In the genomic region with DNA sequence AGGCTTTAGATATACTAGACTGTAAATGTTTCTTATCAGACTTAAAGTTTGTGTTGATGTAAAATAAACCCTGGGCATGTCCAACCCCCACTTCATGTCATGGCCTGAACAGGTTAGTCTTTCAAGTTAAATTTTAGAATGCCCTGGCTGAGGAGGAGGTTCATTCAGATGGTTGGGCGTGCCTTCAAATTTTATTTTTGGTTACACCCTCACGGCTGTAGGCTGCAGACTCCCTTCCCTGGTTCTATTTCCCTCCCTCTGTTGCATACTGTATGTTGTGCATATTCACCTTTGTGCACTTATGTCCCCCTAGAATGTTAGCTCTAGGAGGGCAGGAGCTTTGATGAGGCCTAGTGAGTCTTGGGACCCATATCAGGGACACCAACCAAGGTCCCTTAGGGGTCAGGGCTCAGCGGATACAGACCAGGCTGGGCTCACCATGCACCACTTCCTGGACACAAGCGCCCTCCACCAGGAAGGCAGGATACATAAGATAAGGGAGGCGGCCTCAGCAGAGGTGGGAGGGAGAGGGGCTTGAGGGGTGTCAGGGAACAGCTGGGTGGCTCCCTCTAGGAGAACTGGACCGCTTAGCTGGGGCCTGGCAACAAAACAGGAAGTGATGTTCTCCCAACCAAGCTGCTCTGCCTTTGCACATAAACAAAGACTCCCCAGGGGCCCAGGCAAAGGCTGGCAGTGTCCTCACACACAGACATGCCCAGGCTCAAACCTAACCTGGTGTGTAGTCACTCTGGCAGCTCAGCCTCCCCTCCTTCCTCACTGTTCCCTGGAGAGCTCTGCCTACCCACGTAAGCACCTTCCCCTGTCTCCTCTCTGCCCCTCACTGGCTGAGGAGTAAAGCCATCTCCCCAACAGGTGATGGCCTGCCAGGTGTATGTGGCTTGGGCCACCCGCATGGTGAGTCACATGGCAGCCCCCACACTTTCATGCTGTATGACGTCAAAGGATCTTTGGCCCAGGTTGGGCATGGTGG, we compare ENCODE assay signal across 10 cellular contexts. TPM values are rescaled to one million over a fixed set of nuclear protein-coding genes. Genes with fewer than 3 reads are reported as not detected.
DNase-seq lines count a peak whose midpoint lies in the region; ATAC-seq, FAIRE-seq and TF ChIP-seq lines count a peak whose summit lies in the region.
"Had no signal": no experiment of that assay in that cellular context is flagged by ENCODE, and none has a peak within 500 bp of the region (broad histone marks: within the 10 kb centered on the region; RNA-seq: fewer than 3 reads in every experiment).

No MANE protein-coding gene starts in this region.

- TF ChIP-seq EP300 in K562 (IDR thresholded peaks at IDR 0.05; ENCODE audit: low read length) = no peak

- H3K36me3 ChIP-seq in GM06990 (ENCODE audit: control insufficient read depth, insufficient read depth, low read length) (no peaks in the 10 kb centered on the region), K562 (ENCODE audit: control insufficient read depth, insufficient read depth, low read length) (no peaks in the 10 kb centered on the region)
- no peaks in the 10 kb centered on the region for H3K36me3 ChIP-seq in naive thymus-derived CD4-positive, alpha-beta T cell (ENCODE audit: control insufficient read depth in 2 of 3, insufficient read depth in 3 of 3, low read length in 3 of 3)

- peaks cover 0 to 1% (median 0%) of the 10 kb centered on the region in 11 donors for H3K9me3 Mint-ChIP-seq in naive thymus-derived CD4-positive, alpha-beta T cell

- no peak for TF ChIP-seq CTCF in GM06990 (IDR thresholded peaks at IDR 0.05; ENCODE audit: insufficient read depth, low read length, poor library complexity, severe bottlenecking)
- TF ChIP-seq CTCF in K562 (IDR thresholded peaks at IDR 0.05 in 2 of 3, conservative IDR thresholded peaks at IDR 0.05 in 1 of 3; ENCODE audit: insufficient read depth in 2 of 3, low read depth in 1 of 3, low read length in 3 of 3) = peak in 1 of 3 experiments; percentile 7; a peak in 2 of 6 replicates
- TF ChIP-seq CTCF in GM13977 (IDR thresholded peaks at IDR 0.05; ENCODE audit: extremely low read depth, insufficient read depth, missing control alignments) = no peak

- peak overlapping the region in 6 of 10 donors; percentile 11 to 45 (median 27) for H3K4me3 Mint-ChIP-seq in naive thymus-derived CD4-positive, alpha-beta T cell

- peak overlapping the region; percentile 43 for H3K4me2 ChIP-seq in K562 (ENCODE audit: insufficient read depth, low read length)

- DNase-seq in GM06990 (ENCODE audit: extremely low read depth, insufficient read length) = peak; percentile 24
- peak; percentile 43 for DNase-seq in NCI-H146 treated with DMSO at 0.1 percent for 48 hours (lab: John Stamatoyannopoulos, UW; ENCODE audit: unreplicated experiment)
- peak; percentile 42 to 73 (median 58) for DNase-seq in K562 (ENCODE audit: extremely low read depth in 1 of 4, low spot score in 3 of 4)
- no peak for DNase-seq in naive thymus-derived CD4-positive, alpha-beta T cell
- DNase-seq in GM13977 (ENCODE audit: low spot score) = no peak
- DNase-seq in medulla oblongata (ENCODE audit: extremely low spot score) = no peak
- DNase-seq in NK-92 treated with Interleukin-12 subunit alpha and Interleukin-12 subunit beta, amount 100 ng/mL, for 24 hours (lab: John Stamatoyannopoulos, UW) = no peak

- H3K4me3 ChIP-seq in GM06990 (replicated peaks; ENCODE audit: low read depth, low read length) (no peak overlapping the region), K562 (no peak overlapping the region)
- H3K4me3 ChIP-seq in naive thymus-derived CD4-positive, alpha-beta T cell (ENCODE audit: low read length) = no peak overlapping the region

- POLR2A ChIA-PET in K562 (lab: Yijun Ruan, JAX) = interaction anchor here (1.1 kb wide), 1 partner anchor 11 kb away, joined by 3 read pairs; no protein-coding TSS in a partner anchor
- POLR2A ChIA-PET in naive thymus-derived CD4-positive, alpha-beta T cell (lab: Charles Lee) = interaction anchor here (0.7 to 1.0 kb wide), 5 partner anchors 17 to 805 kb away, joined by 3 read pairs; no protein-coding TSS in a partner anchor

- peaks cover 13 to 16% of the 10 kb centered on the region in 2 experiments for H3K4me1 ChIP-seq in K562 (replicated peaks in 1 of 2; ENCODE audit: control insufficient read depth in 2 of 2, insufficient read depth in 2 of 2, low read length in 2 of 2)
- H3K4me1 ChIP-seq in naive thymus-derived CD4-positive, alpha-beta T cell (ENCODE audit: control insufficient read depth in 2 of 2, insufficient read depth in 2 of 2, low read length in 2 of 2) = peaks cover 9 to 27% of the 10 kb centered on the region in 2 donors

- peak overlapping the region; percentile 53 to 89 (median 81) for H3K27ac Mint-ChIP-seq in naive thymus-derived CD4-positive, alpha-beta T cell

- H3K36me3 Mint-ChIP-seq in naive thymus-derived CD4-positive, alpha-beta T cell = no peaks in the 10 kb centered on the region

- 43% methylated on average over 9 of the region's 9 CpGs for whole genome bisulfite sequencing in K562 (ENCODE audit: insufficient coverage, low coverage, missing lambda C conversion rate)

- H3K27ac ChIP-seq in K562 (ENCODE audit: extremely low read depth, low read depth, low read length) = peak overlapping the region; percentile 49; the same call in 2 of the 3 replicates
- peak overlapping the region; percentile 22 for H3K27ac ChIP-seq in naive thymus-derived CD4-positive, alpha-beta T cell (ENCODE audit: low read depth, low read length)

- TF ChIP-seq RAD21 in K562 (CRISPR knock-in tag; conservative IDR thresholded peaks at IDR 0.05 in 1 of 2, IDR thresholded peaks at IDR 0.05 in 1 of 2) = peak in 1 of 2 experiments; percentile 34; a peak in 1 of 4 replicates

- H2AFZ ChIP-seq in K562 (ENCODE audit: low read depth, low read length) = peak overlapping the region; percentile 97

- no peaks in the 10 kb centered on the region for H3K27me3 ChIP-seq in GM06990 (replicated peaks; ENCODE audit: control insufficient read depth, insufficient read depth, low read length)
- H3K27me3 ChIP-seq in K562 (ENCODE audit: control insufficient read depth in 2 of 2, insufficient read depth in 2 of 2, low read length in 2 of 2) = no peaks in the 10 kb centered on the region
- no peaks in the 10 kb centered on the region for H3K27me3 ChIP-seq in naive thymus-derived CD4-positive, alpha-beta T cell (ENCODE audit: control insufficient read depth in 2 of 2, insufficient read depth in 2 of 2, low read length in 2 of 2)

- no TSS peak for BruUV-seq in K562 (replicated peaks; lab: Mats Ljungman, UMichigan)

- CTCF ChIA-PET in K562 (lab: Yijun Ruan, JAX; ENCODE audit: low intra/inter-chr PET ratio) = no interaction called here
- CTCF ChIA-PET in naive thymus-derived CD4-positive, alpha-beta T cell (lab: Charles Lee) = interaction anchor here (0.6 to 1.8 kb wide), 2 partner anchors 19 to 565 kb away, joined by 4 read pairs; no protein-coding TSS in a partner anchor

- TF ChIP-seq POLR2A in K562 (conservative IDR thresholded peaks at IDR 0.05) = no peak

- intact Hi-C loops in K562 (cut with micrococcal nuclease) = no loop called here
- intact Hi-C loops in naive thymus-derived CD4-positive, alpha-beta T cell (cut with micrococcal nuclease) = loop anchor here in 1 of 2 donors (1.0 kb wide), 1 partner anchor 20 kb away; no protein-coding TSS in a partner anchor

- ATAC-seq in K562 (peak; percentile 66), HG03139 (IDR thresholded peaks at IDR 0.05; ENCODE audit: unreplicated experiment) (no peak)
- ATAC-seq in naive thymus-derived CD4-positive, alpha-beta T cell = peak; percentile 55
- ATAC-seq: SK-N-SH treated with all-trans-retinoic acid at 6 μM for 48 hours had no signal

- H3K9me1 ChIP-seq in K562 (ENCODE audit: control insufficient read depth, insufficient read depth, low read length) = no peaks in the 10 kb centered on the region

- peak; percentile 73 for FAIRE-seq in K562 (lab: Jason Lieb, UNC)
- FAIRE-seq: endometrium had no signal

- H3K27me3 Mint-ChIP-seq in naive thymus-derived CD4-positive, alpha-beta T cell = peaks cover 0 to 5% (median 0%) of the 10 kb centered on the region in 5 donors

- no peaks in the 10 kb centered on the region for H3K79me2 ChIP-seq in K562 (ENCODE audit: control insufficient read depth, insufficient read depth, low read length)

- peak overlapping the region; percentile 12 to 73; a peak in 1 of 4 replicates for H3K9ac ChIP-seq in K562 (ENCODE audit: insufficient read depth in 1 of 2, low read depth in 2 of 2, low read length in 2 of 2)

- H4K20me1 ChIP-seq in K562 (replicated peaks; ENCODE audit: control insufficient read depth, insufficient read depth, low read length) = no peaks in the 10 kb centered on the region

- H3K4me1 Mint-ChIP-seq in naive thymus-derived CD4-positive, alpha-beta T cell = peaks cover 17 to 37% (median 30%) of the 10 kb centered on the region in 7 donors

- no peaks in the 10 kb centered on the region for H3K9me3 ChIP-seq in K562 (replicated peaks; ENCODE audit: control insufficient read depth, insufficient read depth, low read depth, low read length)
- no peaks in the 10 kb centered on the region for H3K9me3 ChIP-seq in naive thymus-derived CD4-positive, alpha-beta T cell (ENCODE audit: control insufficient read depth in 2 of 3, low read length in 3 of 3)

- in situ Hi-C loops in K562 (cut with MboI) (no loop called here), GM13977 (cut with MboI; ENCODE audit: low pct_unique_long_range_greater_than_20kb, low sequenced_read_pairs, unreplicated experiment) (no loop called here)

TF ChIP-seq in K562, 482 proteins besides CTCF, POLR2A, EP300 and RAD21 (continues in another document):
- no peak for TF ChIP-seq GTF2E2 (tag; IDR thresholded peaks at IDR 0.05)

RNA-seq across cellular contexts. Expression of a gene that starts 5.7 kb away (rescaled TPM):
- total RNA-seq in K562 (2011; cell fraction: chromatin; rRNA removed; ENCODE audit: low replicate concordance) = 11.6 and 16.6 TPM in 2 replicates
- total RNA-seq in K562 (2011; cell fraction: nucleolus; rRNA removed) = 8.3 and 9.7 TPM in 2 replicates
- total RNA-seq in K562 (2011; cell fraction: nucleoplasm; rRNA removed) = 13.4 and 19.4 TPM in 2 replicates
- total RNA-seq in K562 (2014; rRNA removed) (18.8 and 20.9 TPM in 2 replicates), K562 (2014; rRNA removed; fragmentation: Illumina TruSeq; extraction: Trizol) (10.3 and 11.8 TPM in 2 replicates), K562 (2015; rRNA removed; fragmentation: Illumina TruSeq; extraction: Trizol) (16.9 and 17.9 TPM in 2 replicates), K562 (2021) (22.4 and 23.4 TPM in 2 replicates)
- polyA plus RNA-seq in K562 (2011; rRNA removed) (6.1 and 6.6 TPM in 2 replicates), K562 (2014; fragmentation: Illumina TruSeq; extraction: Trizol) (11.0 and 12.7 TPM in 2 replicates), K562 (2014; fragmentation: Nextera tagmentation; extraction: Ambion mirVana) (1 to 10 TPM; 3.6 to 4.3 TPM), K562 (2014; rRNA removed) (12.1 and 14.1 TPM in 2 replicates)
- polyA plus RNA-seq in K562 (2011; cell fraction: cytosol; rRNA removed) = 6.7 and 7.1 TPM in 2 replicates
- polyA plus RNA-seq in K562 (2011; cell fraction: nucleus; rRNA removed) = 19.7 and 24.3 TPM in 2 replicates
- polyA plus RNA-seq in K562 (2012) = 13.0 and 13.4 TPM in 2 replicates
- 4.7 and 6.5 TPM in 2 replicates for polyA minus RNA-seq in K562 (2011; rRNA and poly(A)+ RNA removed)
- 6.4 and 8.6 TPM in 2 replicates for polyA minus RNA-seq in K562 (2011; cell fraction: cytosol; rRNA and poly(A)+ RNA removed)
- 7.7 and 8.9 TPM in 2 replicates for polyA minus RNA-seq in K562 (2011; cell fraction: nucleus; rRNA and poly(A)+ RNA removed)
- 10 to 100 TPM; 20.2 to 28.8 (median 28.0) TPM for total RNA-seq in naive thymus-derived CD4-positive, alpha-beta T cell
- 10 to 100 TPM in 1 of 2 donors, 1 to 10 TPM in 1; 7.4 to 20.8 TPM for polyA plus RNA-seq in naive thymus-derived CD4-positive, alpha-beta T cell

Comparison
In these comparisons a context has a peak if more than half of its experiments do, and no peak if none do; other contexts are left out.
1. DNase-seq: peak in GM06990 (single experiment), NCI-H146 treated with DMSO at 0.1 percent for 48 hours (single experiment) and K562 (4 of 4); none in naive thymus-derived CD4-positive, alpha-beta T cell (0 of 9), GM13977 (single experiment), medulla oblongata (single experiment) and NK-92 treated with Interleukin-12 subunit alpha and Interleukin-12 subunit beta, amount 100 ng/mL, for 24 hours (single experiment).